In genomic region chr12:124740691-124741137, GRCh38 we compare ENCODE assay signal across 9 cellular contexts.
DNase-seq lines count a peak whose midpoint lies in the region; ATAC-seq and TF ChIP-seq lines count a peak whose summit lies in the region.
"Had no signal": no experiment of that assay in that cellular context is flagged by ENCODE, and none has a peak within 500 bp of the region (broad histone marks: within the 10 kb centered on the region; RNA-seq: fewer than 3 reads in every experiment).

No MANE protein-coding gene starts in this region.

- no peaks in the 10 kb centered on the region for H3K79me2 ChIP-seq in hepatocyte

- ATAC-seq in activated CD4-positive, alpha-beta T cell treated with anti-CD3 and anti-CD28 coated beads for 36 hours: peak; percentile 53
- ATAC-seq in activated T-cell treated with anti-CD3 and anti-CD28 coated beads, Interleukin-2, amount 50 U/mL, for 4 hours: peak; percentile 32 to 53
- ATAC-seq in HG03442 (IDR thresholded peaks at IDR 0.05; ENCODE audit: unreplicated experiment): no peak
- ATAC-seq: sciatic nerve had no signal

- POLR2A ChIA-PET in activated CD4-positive, alpha-beta T cell treated with anti-CD3 and anti-CD28 coated beads for 36 hours (lab: Charles Lee): interaction anchor here (0.5 to 0.6 kb wide), 2 partner anchors 36 to 971 kb away, joined by 3 to 4 read pairs; no protein-coding TSS in a partner anchor

- TF ChIP-seq CTCF in hepatocyte (IDR thresholded peaks at IDR 0.05; ENCODE audit: poor library complexity): no peak

- CTCF ChIA-PET in activated CD4-positive, alpha-beta T cell treated with anti-CD3 and anti-CD28 coated beads for 36 hours (lab: Charles Lee): interaction anchor here (0.6 to 1.6 kb wide), 9 partner anchors 8 to 708 kb away, joined by 3 to 8 read pairs (median 4); no protein-coding TSS in a partner anchor

- no peaks in the 10 kb centered on the region for H3K9me3 ChIP-seq in hepatocyte (ENCODE audit: low read depth)

- H3K36me3 Mint-ChIP-seq in activated CD4-positive, alpha-beta T cell treated with anti-CD3 and anti-CD28 coated beads for 36 hours (ENCODE audit: low read depth): no peaks in the 10 kb centered on the region
- no peaks in the 10 kb centered on the region for H3K36me3 Mint-ChIP-seq in activated T-cell treated with anti-CD3 and anti-CD28 coated beads, Interleukin-2, amount 50 U/mL, for 4 hours (ENCODE audit: insufficient read depth)

- H3K4me2 ChIP-seq in hepatocyte: no peak overlapping the region

- no peak overlapping the region for H2AFZ ChIP-seq in hepatocyte

- no peaks in the 10 kb centered on the region for H3K27me3 ChIP-seq in hepatocyte

- peaks cover 44% of the 10 kb centered on the region for H3K4me1 Mint-ChIP-seq in activated CD4-positive, alpha-beta T cell treated with anti-CD3 and anti-CD28 coated beads for 36 hours
- H3K4me1 Mint-ChIP-seq in activated T-cell treated with anti-CD3 and anti-CD28 coated beads, Interleukin-2, amount 50 U/mL, for 4 hours (ENCODE audit: low read depth): peaks cover 25% of the 10 kb centered on the region

- DNase-seq in activated CD4-positive, alpha-beta T cell treated with anti-CD3 and anti-CD28 coated beads for 36 hours: peak; percentile 62
- no peak for DNase-seq in activated CD4-positive, alpha-beta T cell treated with anti-CD3 and anti-CD28 coated beads for 1 hour
- peak; percentile 25 for DNase-seq in activated T-cell treated with anti-CD3 and anti-CD28 coated beads, Interleukin-2, amount 50 U/mL, for 4 hours
- DNase-seq in hepatocyte (ENCODE audit: low spot score): peak; percentile 56
- DNase-seq in stimulated activated CD4-positive, alpha-beta T cell treated with anti-CD3 and anti-CD28 coated beads, TNF-alpha, amount 100 ng/mL, for 4 hours (ENCODE audit: low read depth in 3 of 3): peak in 2 of 3 experiments; percentile 10 to 23
- no peak for DNase-seq in NOMO-1 treated with dmso at 0.1 percent for 144 hours (lab: John Stamatoyannopoulos, UW; ENCODE audit: unreplicated experiment)
- no peak for DNase-seq in HuH-7 (ENCODE audit: low spot score)

- H3K4me1 ChIP-seq in hepatocyte (ENCODE audit: insufficient read depth): peaks cover 17% of the 10 kb centered on the region

- no peaks in the 10 kb centered on the region for H3K9me3 Mint-ChIP-seq in activated CD4-positive, alpha-beta T cell treated with anti-CD3 and anti-CD28 coated beads for 36 hours (ENCODE audit: low read depth)
- no peaks in the 10 kb centered on the region for H3K9me3 Mint-ChIP-seq in activated T-cell treated with anti-CD3 and anti-CD28 coated beads, Interleukin-2, amount 50 U/mL, for 4 hours

- peak overlapping the region; percentile 0 for H3K27ac ChIP-seq in hepatocyte

- intact Hi-C loops in activated CD4-positive, alpha-beta T cell treated with anti-CD3 and anti-CD28 coated beads for 36 hours (cut with DNase I, micrococcal nuclease): no loop called here

- H3K27me3 Mint-ChIP-seq in activated CD4-positive, alpha-beta T cell treated with anti-CD3 and anti-CD28 coated beads for 36 hours: peaks cover 8% of the 10 kb centered on the region
- H3K27me3 Mint-ChIP-seq in activated T-cell treated with anti-CD3 and anti-CD28 coated beads, Interleukin-2, amount 50 U/mL, for 4 hours (ENCODE audit: low read depth): peaks cover 4% of the 10 kb centered on the region

- H3K27ac Mint-ChIP-seq in activated CD4-positive, alpha-beta T cell treated with anti-CD3 and anti-CD28 coated beads for 36 hours: no peak overlapping the region

- H4K20me1 ChIP-seq in hepatocyte (ENCODE audit: insufficient read depth, poor library complexity, severe bottlenecking): no peaks in the 10 kb centered on the region

- H3K36me3 ChIP-seq in hepatocyte (replicated peaks; ENCODE audit: insufficient read depth, low read depth): no peaks in the 10 kb centered on the region

- H3K4me3 ChIP-seq in hepatocyte: no peak overlapping the region

- H3K4me3 Mint-ChIP-seq in activated CD4-positive, alpha-beta T cell treated with anti-CD3 and anti-CD28 coated beads for 36 hours: no peak overlapping the region
- H3K4me3 Mint-ChIP-seq in activated T-cell treated with anti-CD3 and anti-CD28 coated beads, Interleukin-2, amount 50 U/mL, for 4 hours: no peak overlapping the region

- 54% methylated on average over 11 of the region's 11 CpGs for WGBS in hepatocyte (ENCODE audit: low lambda C conversion rate, missing lambda C conversion rate)

- H3K9me2 ChIP-seq in hepatocyte (replicated peaks; ENCODE audit: insufficient read depth): no peaks in the 10 kb centered on the region

Comparison
In these comparisons a context has a peak if more than half of its experiments do, and no peak if none do; other contexts are left out.
1. DNase-seq: peak in activated CD4-positive, alpha-beta T cell treated with anti-CD3 and anti-CD28 coated beads for 36 hours (single experiment), activated T-cell treated with anti-CD3 and anti-CD28 coated beads, Interleukin-2, amount 50 U/mL, for 4 hours (single experiment), hepatocyte (single experiment) and stimulated activated CD4-positive, alpha-beta T cell treated with anti-CD3 and anti-CD28 coated beads, TNF-alpha, amount 100 ng/mL, for 4 hours (2 of 3); none in activated CD4-positive, alpha-beta T cell treated with anti-CD3 and anti-CD28 coated beads for 1 hour (single experiment), NOMO-1 treated with dmso at 0.1 percent for 144 hours (single experiment) and HuH-7 (single experiment).